Comparison of ENCODE assay signal across 8 cellular contexts in the genomic region with DNA sequence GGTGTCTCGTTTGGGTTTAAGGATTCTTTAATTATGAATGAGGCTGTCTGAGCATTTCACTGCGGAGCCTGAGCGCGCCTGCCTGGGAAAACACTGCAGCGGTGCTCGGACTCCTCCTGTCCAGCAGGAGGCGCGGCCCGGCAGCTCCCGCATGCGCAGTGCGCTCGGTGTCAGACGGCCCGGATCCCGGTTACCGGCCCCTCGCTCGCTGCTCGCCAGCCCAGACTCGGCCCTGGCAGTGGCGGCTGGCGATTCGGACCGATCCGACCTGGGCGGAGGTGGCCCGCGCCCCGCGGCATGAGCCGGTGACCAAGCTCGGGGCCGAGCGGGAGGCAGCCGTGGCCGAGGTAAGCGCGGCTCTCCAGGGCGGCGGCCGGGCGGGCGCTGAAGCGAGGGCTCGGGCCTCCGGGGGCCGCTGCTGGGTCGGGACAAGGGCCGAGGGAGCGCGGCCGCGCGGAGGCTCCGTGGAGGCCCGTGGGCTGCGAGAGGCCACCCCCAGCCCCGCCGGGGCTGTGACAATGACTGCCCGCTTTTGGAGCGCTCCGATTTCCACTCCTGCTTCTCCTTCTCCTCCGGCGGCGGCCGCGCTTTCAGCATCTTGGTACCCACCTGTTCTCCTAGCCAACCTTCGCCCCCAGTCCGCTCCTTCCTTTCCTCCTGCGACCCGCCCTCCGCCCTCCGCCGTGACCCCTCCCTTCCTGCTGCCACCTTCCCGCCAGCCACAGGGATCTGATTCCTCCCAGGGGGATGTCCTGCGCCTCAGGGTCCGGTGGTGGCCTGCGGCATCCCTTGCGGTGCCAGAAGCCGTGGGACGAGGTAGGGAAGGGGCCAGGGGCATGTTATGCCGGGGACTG. TPM values are rescaled to one million over a fixed set of nuclear protein-coding genes. Genes with fewer than 3 reads are reported as not detected.
DNase-seq lines count a peak whose midpoint lies in the region; ATAC-seq and TF ChIP-seq lines count a peak whose summit lies in the region.

A gene (plus strand): TSS at position 173 of the 854 bp plus-strand sequence. CDS start 12,035 bp downstream, outside the sequence.

- intact Hi-C loops in T-helper 1 cell treated with Interleukin-12 subunit alpha and Interleukin-12 subunit beta and Interleukin-4 antibody, amounts not matched to agents 30 ng/mL and 1 ng/mL, for 36 hours (cut with micrococcal nuclease) = loop anchor here (1.0 to 10.0 kb wide), 8 partner anchors 15 to 1709 kb away; a partner anchor contains a TSS
- intact Hi-C loops in left ventricle myocardium inferior (cut with micrococcal nuclease) = loop anchor here (10.0 kb wide), 1 partner anchor 439 kb away; no protein-coding TSS in a partner anchor
- intact Hi-C loops in psoas muscle (cut with DNase I) = loop anchor here (2.0 to 10.0 kb wide), 3 partner anchors 37 to 519 kb away; no protein-coding TSS in a partner anchor

- no peaks in the 10 kb centered on the region for H3K36me3 ChIP-seq in left ventricle myocardium inferior
- no peaks in the 10 kb centered on the region for H3K36me3 ChIP-seq in psoas muscle (ENCODE audit: insufficient read depth in 1 of 2, low read depth in 1 of 2)
- peaks cover 2% of the 10 kb centered on the region for H3K36me3 ChIP-seq in urinary bladder (ENCODE audit: insufficient read depth)

- DNase-seq in GM13977 (ENCODE audit: low spot score) = peak; percentile 95
- peak; percentile 74 for DNase-seq in NCI-H1436 (lab: John Stamatoyannopoulos, UW)
- DNase-seq in amniotic epithelial cell (ENCODE audit: low read depth) = peak; percentile 67
- DNase-seq in left ventricle myocardium inferior = peak; percentile 89
- peak; percentile 89 to 95 for DNase-seq in psoas muscle

- no peaks in the 10 kb centered on the region for H3K27me3 ChIP-seq in left ventricle myocardium inferior (ENCODE audit: low read depth)
- no peaks in the 10 kb centered on the region for H3K27me3 ChIP-seq in psoas muscle (ENCODE audit: insufficient read depth in 3 of 3, low read length in 2 of 3)

- H3K9me3 ChIP-seq in left ventricle myocardium inferior (replicated peaks) (no peaks in the 10 kb centered on the region), psoas muscle (no peaks in the 10 kb centered on the region)

- in situ Hi-C loops in GM13977 (cut with MboI; ENCODE audit: low pct_unique_long_range_greater_than_20kb, low sequenced_read_pairs, unreplicated experiment) = no loop called here

- H3K4me3 ChIP-seq in left ventricle myocardium inferior (peak within 1 kb of the TSS; percentile 92), psoas muscle (peak within 1 kb of the TSS; percentile 95), urinary bladder (ENCODE audit: low read depth, low read length) (peak within 1 kb of the TSS; percentile 94)

- TF ChIP-seq CTCF in GM13977 (IDR thresholded peaks at IDR 0.05; ENCODE audit: extremely low read depth, insufficient read depth, missing control alignments) = peak; percentile 94
- TF ChIP-seq CTCF in left ventricle myocardium inferior (IDR thresholded peaks at IDR 0.05; ENCODE audit: borderline replicate concordance) = peak; percentile 97
- TF ChIP-seq CTCF in psoas muscle (IDR thresholded peaks at IDR 0.05) = peak; percentile 88

- WGBS in psoas muscle, 3 donors = 0% methylated on average over 50 to 83 of the region's 83 CpGs
- under 1% methylated on average over 83 of the region's 83 CpGs for WGBS in urinary bladder

- H3K27ac ChIP-seq in left ventricle myocardium inferior (replicated peaks) = peak within 1 kb of the TSS; percentile 89
- peak within 1 kb of the TSS; percentile 85 for H3K27ac ChIP-seq in psoas muscle
- H3K27ac ChIP-seq in urinary bladder (ENCODE audit: low read depth) = peak within 1 kb of the TSS; percentile 56

- ATAC-seq in HG02840 (IDR thresholded peaks at IDR 0.05; ENCODE audit: low FRiP score, unreplicated experiment) (peak; percentile 94), psoas muscle (peak; percentile 98 to 99 (median 98))

- H3K4me1 ChIP-seq in left ventricle myocardium inferior = peaks cover 37% of the 10 kb centered on the region
- H3K4me1 ChIP-seq in psoas muscle = peaks cover 21% of the 10 kb centered on the region
- no peaks in the 10 kb centered on the region for H3K4me1 ChIP-seq in urinary bladder (ENCODE audit: insufficient read depth)

RNA-seq across cellular contexts. Expression of the gene that starts here (rescaled TPM):
- total RNA-seq in T-helper 1 cell treated with Interleukin-12 subunit alpha and Interleukin-12 subunit beta and Interleukin-4 antibody, amounts not matched to agents 30 ng/mL and 1 ng/mL, for 36 hours = 33.7 and 35.0 TPM in 2 replicates
- total RNA-seq in left ventricle myocardium inferior (24.5 TPM), psoas muscle (10 to 100 TPM; 21.4 to 23.5 (median 21.6) TPM), urinary bladder (95.3 TPM)
- polyA plus RNA-seq in psoas muscle (10 to 100 TPM; 11.0 to 15.1 (median 13.1) TPM), urinary bladder (52.2 TPM)

Comparison
In these comparisons a context has a peak if more than half of its experiments do, and no peak if none do; other contexts are left out.
1. Peak in every context shown above with its lines: DNase-seq, ATAC-seq, H3K4me3 ChIP-seq and H3K27ac ChIP-seq.